In the genomic region with DNA sequence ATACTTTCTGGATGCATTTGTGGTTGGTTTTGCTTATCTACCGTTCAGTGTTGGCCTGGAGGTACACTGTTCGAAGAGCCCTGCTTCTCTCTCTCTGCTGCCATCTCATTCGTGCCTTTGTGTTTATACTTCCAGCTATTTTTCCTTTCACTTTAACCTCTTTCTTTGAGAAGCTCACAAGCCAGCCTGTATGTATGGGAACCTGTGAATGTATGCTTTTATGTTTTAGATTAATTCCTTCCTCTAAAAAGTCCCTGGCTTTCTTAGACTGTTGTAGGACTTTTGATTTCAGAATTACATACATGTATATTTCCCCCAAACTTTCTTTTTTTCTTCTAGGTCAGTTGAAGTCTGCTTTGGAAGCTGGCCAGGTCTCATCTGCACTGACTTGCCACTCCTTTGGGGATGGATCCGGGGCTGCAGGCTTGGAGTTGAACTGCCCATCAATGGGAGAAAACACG, we compare ENCODE assay signal across 10 cellular contexts.
DNase-seq lines count a peak whose midpoint lies in the region; ATAC-seq and TF ChIP-seq lines count a peak whose summit lies in the region.
"Had no signal": no experiment of that assay in that cellular context is flagged by ENCODE, and none has a peak within 500 bp of the region (broad histone marks: within the 10 kb centered on the region; RNA-seq: fewer than 3 reads in every experiment).

No MANE protein-coding gene starts in this region.

- H3K4me1 Mint-ChIP-seq in Calu3 (ENCODE audit: low read depth, unreplicated experiment) = peaks cover 20% of the 10 kb centered on the region

- H3K27me3 Mint-ChIP-seq in Calu3 (ENCODE audit: unreplicated experiment) = no peaks in the 10 kb centered on the region

- H3K9me3 Mint-ChIP-seq in Calu3 (ENCODE audit: low read depth, unreplicated experiment) = no peaks in the 10 kb centered on the region

- TF ChIP-seq CTCF in Calu3 (IDR thresholded peaks at IDR 0.05; ENCODE audit: unreplicated experiment) (no peak), esophagus squamous epithelium (IDR thresholded peaks at IDR 0.05) (no peak), sigmoid colon (IDR thresholded peaks at IDR 0.05) (no peak)

- BruUV-seq in Calu3 (replicated peaks; lab: Mats Ljungman, UMichigan) = no TSS peak

- H3K4me3 Mint-ChIP-seq in Calu3 (ENCODE audit: low read depth, unreplicated experiment) = no peak overlapping the region

- peak overlapping the region; percentile 12 for H3K27ac Mint-ChIP-seq in Calu3 (ENCODE audit: unreplicated experiment)

- CTCF ChIA-PET in Calu3 (lab: Charles Lee) = no interaction called here

- H3K9me3 ChIP-seq in SJCRH30 (replicated peaks) (no peaks in the 10 kb centered on the region; the same call in 1 of the 2 replicates), esophagus squamous epithelium (no peaks in the 10 kb centered on the region), sigmoid colon (no peaks in the 10 kb centered on the region)

- H3K27ac ChIP-seq in SJCRH30 (no peak overlapping the region), esophagus squamous epithelium (peak overlapping the region; percentile 31 to 63 (median 49)), sigmoid colon (peak overlapping the region; percentile 42 to 70 (median 59))

- WGBS in esophagus squamous epithelium, 2 donors = 17 to 31% methylated on average over 5 of the region's 5 CpGs
- 51 to 59% methylated on average over 5 of the region's 5 CpGs for WGBS in sigmoid colon, 2 donors

- ATAC-seq in GM18868 (IDR thresholded peaks at IDR 0.05; ENCODE audit: unreplicated experiment) (no peak), HG03045 (IDR thresholded peaks at IDR 0.05; ENCODE audit: unreplicated experiment) (no peak)

- peaks cover 16% of the 10 kb centered on the region for H3K36me3 Mint-ChIP-seq in Calu3 (ENCODE audit: insufficient read depth, unreplicated experiment)

- no peak for TF ChIP-seq POLR2A in esophagus squamous epithelium (IDR thresholded peaks at IDR 0.05)
- no peak for TF ChIP-seq POLR2A in sigmoid colon (IDR thresholded peaks at IDR 0.05)

- no peak overlapping the region for H3K4me3 ChIP-seq in SJCRH30
- H3K4me3 ChIP-seq in esophagus squamous epithelium = peak overlapping the region in 1 of 4 donors; percentile 9
- H3K4me3 ChIP-seq in sigmoid colon = peak overlapping the region in 3 of 4 donors; percentile 0 to 11 (median 10)

- intact Hi-C loops in Calu3 (cut with micrococcal nuclease; ENCODE audit: unreplicated experiment) = no loop called here
- intact Hi-C loops in esophagus squamous epithelium (cut with DNase I) = no loop called here
- intact Hi-C loops in sigmoid colon (cut with DNase I) = no loop called here

- no peak for TF ChIP-seq EP300 in sigmoid colon (IDR thresholded peaks at IDR 0.05)

- peaks cover 27% of the 10 kb centered on the region for H3K36me3 ChIP-seq in SJCRH30
- H3K36me3 ChIP-seq in esophagus squamous epithelium = peaks cover 0 to 42% (median 0%) of the 10 kb centered on the region in 3 donors
- peaks cover 0 to 5% (median 0%) of the 10 kb centered on the region in 4 donors for H3K36me3 ChIP-seq in sigmoid colon

- DNase-seq in Calu3 (no peak), SJCRH30 (peak; percentile 31 to 38), esophagus squamous epithelium (lab: John Stamatoyannopoulos, UW) (no peak), sigmoid colon (peak; percentile 75), GF-D8 (lab: John Stamatoyannopoulos, UW) (no peak), NAMALWA (ENCODE audit: low spot score) (no peak)
- DNase-seq: activated naive CD4-positive, alpha-beta T cell treated with anti-CD3 and anti-CD28 coated beads, Interleukin-2, amount 50 U/mL, for 16 hours; midbrain had no signal

- H3K4me1 ChIP-seq in SJCRH30 = peaks cover 11% of the 10 kb centered on the region
- H3K4me1 ChIP-seq in esophagus squamous epithelium = peaks cover 0 to 29% (median 18%) of the 10 kb centered on the region in 3 donors
- peaks cover 0 to 13% (median 9%) of the 10 kb centered on the region in 4 donors for H3K4me1 ChIP-seq in sigmoid colon

- H3K27me3 ChIP-seq in SJCRH30 (no peaks in the 10 kb centered on the region), esophagus squamous epithelium (no peaks in the 10 kb centered on the region), sigmoid colon (no peaks in the 10 kb centered on the region)

Comparison
In these comparisons a context has a peak if more than half of its experiments do, and no peak if none do; other contexts are left out.
1. DNase-seq: peak in SJCRH30 (2 of 2) and sigmoid colon (single experiment); none in Calu3 (single experiment), esophagus squamous epithelium (single experiment), GF-D8 (single experiment) and NAMALWA (single experiment).